ENCODE assay signal across 22 cellular contexts in the genomic region with DNA sequence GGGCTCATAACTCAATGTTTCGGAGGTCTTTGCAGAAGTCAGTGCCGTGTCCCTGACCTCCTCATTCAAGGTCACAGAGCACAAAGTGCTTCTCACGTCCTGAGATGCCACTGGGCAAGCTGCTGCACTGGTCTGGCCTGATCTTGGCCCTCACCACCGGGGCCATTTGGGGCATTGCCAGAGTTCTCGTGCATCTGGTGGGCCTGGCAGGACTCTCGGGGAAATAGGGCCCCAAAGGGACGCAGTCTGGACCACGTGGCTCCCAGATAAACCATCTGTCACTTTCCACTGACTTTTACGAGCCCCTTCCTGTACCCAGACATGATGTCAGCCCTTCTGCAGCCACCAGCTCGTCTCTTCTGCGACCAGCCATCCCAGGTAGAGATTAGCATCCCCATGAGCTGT. TPM values are rescaled to one million over a fixed set of nuclear protein-coding genes. Genes with fewer than 3 reads are reported as not detected.
DNase-seq lines count a peak whose midpoint lies in the region; ATAC-seq, FAIRE-seq and TF ChIP-seq lines count a peak whose summit lies in the region.
"Had no signal": no experiment of that assay in that cellular context is flagged by ENCODE, and none has a peak within 500 bp of the region (broad histone marks: within the 10 kb centered on the region; RNA-seq: fewer than 3 reads in every experiment).

No MANE protein-coding gene starts in this region.

- no peak for TF ChIP-seq CTCF in kidney (IDR thresholded peaks at IDR 0.05; ENCODE audit: borderline replicate concordance, extremely low read depth, insufficient read depth)

- intact Hi-C loops in kidney (cut with DNase I) = no loop called here

- H4K20me1 ChIP-seq in BLaER1 = no peaks in the 10 kb centered on the region

- no peak overlapping the region for H3K4me3 ChIP-seq in BLaER1
- H3K4me3 ChIP-seq in kidney (ENCODE audit: low read length in 2 of 2) = no peak overlapping the region
- H3K4me3 ChIP-seq: breast epithelium, smooth muscle cell, tibial artery had no signal

- FAIRE-seq in kidney (lab: Jason Lieb, UNC) (no peak), H54 (lab: Jason Lieb, UNC) (no peak)
- FAIRE-seq: H1 had no signal

- DNase-seq in DMS 273 treated with DMSO at 0.1 percent for 48 hours (lab: John Stamatoyannopoulos, UW) (peak; percentile 68), NCI-H69 (lab: John Stamatoyannopoulos, UW) (peak; percentile 51), kidney (peak; percentile 36), H54 (ENCODE audit: insufficient read length, low spot score) (no peak)
- DNase-seq in effector CD8-positive, alpha-beta T cell (lab: John Stamatoyannopoulos, UW) = no peak
- DNase-seq: activated gamma-delta T cell; cortex of kidney; kidney glomerular epithelial cell; MM.1S; NCI-H1436; NCI-H774; nucleus accumbens; PC-3; stimulated activated CD4-positive, alpha-beta T cell treated with anti-CD3 and anti-CD28 coated beads, Interleukin-2, amount 100 ng/mL, for 48 hours; stimulated activated naive CD4-positive, alpha-beta T cell had no signal

- H3K36me3 ChIP-seq in BLaER1 (peaks cover 8% of the 10 kb centered on the region), kidney (ENCODE audit: control insufficient read depth in 1 of 2, insufficient read depth in 2 of 2, low read length in 2 of 2) (no peaks in the 10 kb centered on the region)
- H3K36me3 ChIP-seq: breast epithelium, tibial artery had no signal

- no peak overlapping the region for H3K27ac ChIP-seq in BLaER1
- no peak overlapping the region for H3K27ac ChIP-seq in kidney (ENCODE audit: low read depth in 2 of 2, low read length in 2 of 2)
- H3K27ac ChIP-seq: breast epithelium, tibial artery had no signal

- H3K4me1 ChIP-seq in BLaER1 = peaks cover 48% of the 10 kb centered on the region
- H3K4me1 ChIP-seq in kidney (ENCODE audit: control insufficient read depth in 1 of 2, insufficient read depth in 1 of 2, low read depth in 1 of 2, low read length in 2 of 2) = no peaks in the 10 kb centered on the region
- H3K4me1 ChIP-seq: breast epithelium had no signal

- no peak for TF ChIP-seq POLR2A in H54 (IDR thresholded peaks at IDR 0.05; ENCODE audit: low read depth, low read length)

- no peak overlapping the region for H3K9ac ChIP-seq in BLaER1
- no peak overlapping the region for H3K9ac ChIP-seq in kidney (ENCODE audit: low read length in 2 of 2)

- H3K27me3 ChIP-seq in BLaER1 = no peaks in the 10 kb centered on the region
- H3K27me3 ChIP-seq: breast epithelium had no signal

- peaks cover 27% of the 10 kb centered on the region for H3K9me3 ChIP-seq in BLaER1
- peaks cover 0 to 20% of the 10 kb centered on the region in 2 donors for H3K9me3 ChIP-seq in kidney (ENCODE audit: control insufficient read depth in 1 of 2, low read length in 2 of 2)

- ATAC-seq in GM21390 (IDR thresholded peaks at IDR 0.05; ENCODE audit: unreplicated experiment) = no peak
- ATAC-seq in HG03442 (IDR thresholded peaks at IDR 0.05; ENCODE audit: unreplicated experiment) = no peak
- ATAC-seq: PC-3 had no signal

- H3K4me2 ChIP-seq in BLaER1 = peak overlapping the region; percentile 47; the same call in 1 of the 2 replicates
- H3K4me2 ChIP-seq: smooth muscle cell had no signal

RNA-seq across cellular contexts. Expression of a gene that starts 54.8 kb away (rescaled TPM):
- 10.6 TPM for total RNA-seq in kidney
- polyA plus RNA-seq in kidney (ENCODE audit: insufficient read depth, low read depth, low replicate concordance) = 1.9 TPM
- total RNA-seq: PC-3 had no signal

Comparison
In these comparisons a context has a peak if more than half of its experiments do, and no peak if none do; other contexts are left out.
1. DNase-seq: peak in DMS 273 treated with DMSO at 0.1 percent for 48 hours (single experiment), NCI-H69 (single experiment) and kidney (single experiment); none in H54 (single experiment) and effector CD8-positive, alpha-beta T cell (single experiment).